Comparison of ENCODE assay signal across 40 cellular contexts in the genomic region with DNA sequence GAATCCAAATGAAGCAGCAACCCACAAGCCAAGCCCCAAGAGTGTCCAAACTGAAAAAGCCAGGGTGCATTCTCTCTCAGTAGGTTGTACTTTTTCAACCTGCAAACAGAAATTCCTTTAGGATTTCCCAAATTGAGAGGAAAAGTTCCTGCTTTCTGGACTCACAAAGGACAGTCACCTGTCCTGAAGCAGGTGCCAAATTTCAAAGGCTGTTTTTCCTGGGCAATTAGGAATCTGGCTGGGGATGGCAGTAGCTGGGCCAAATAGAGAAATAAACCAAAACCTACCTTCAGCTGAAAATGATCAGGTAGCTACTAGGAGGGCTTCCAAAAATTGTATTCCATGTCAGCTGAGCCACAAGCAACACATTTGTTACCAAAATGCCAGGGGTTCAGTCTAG.
"Had no signal": no experiment of that assay in that cellular context is flagged by ENCODE, and none has a peak within 500 bp of the region (broad histone marks: within the 10 kb centered on the region; RNA-seq: fewer than 3 reads in every experiment).

No MANE protein-coding gene starts in this region.

- DNase-seq: activated effector memory CD4-positive, alpha-beta T cell treated with anti-CD3 and anti-CD28 coated beads, Interleukin-2, amount 50 U/mL, for 16 hours; activated effector memory CD4-positive, alpha-beta T cell treated with Interleukin-2 at 50 U/mL for 16 hours; activated gamma-delta T cell; activated gamma-delta T cell treated with Interleukin-2 at 50 U/mL for 16 hours; activated naive CD4-positive, alpha-beta T cell; activated naive CD4-positive, alpha-beta T cell treated with anti-CD3 and anti-CD28 coated beads, Interleukin-2, amount 10 ng/mL, durations not matched to agents 7 days and 5 days; activated naive CD4-positive, alpha-beta T cell treated with anti-CD3 and anti-CD28 coated beads, Interleukin-2, amount 50 U/mL, for 16 hours; activated naive CD4-positive, alpha-beta T cell treated with Interleukin-2 at 50 U/mL for 16 hours; activated naive CD8-positive, alpha-beta T cell treated with anti-CD3 and anti-CD28 coated beads for 36 hours; activated naive CD8-positive, alpha-beta T cell treated with anti-CD3 and anti-CD28 coated beads, Interleukin-2, amount 10 ng/mL, durations not matched to agents 7 days and 5 days; activated naive CD8-positive, alpha-beta T cell treated with anti-CD3 and anti-CD28 coated beads, Interleukin-2, amount 50 U/mL, for 24 hours; activated T-cell treated with anti-CD3 and anti-CD28 coated beads for 4 hours; activated T-cell treated with anti-CD3 and anti-CD28 coated beads, Interleukin-2, amount 50 U/mL, for 1 hour; activated T-cell treated with anti-CD3 and anti-CD28 coated beads, Interleukin-2, amount 50 U/mL, for 24 hours; activated T-cell treated with anti-CD3 and anti-CD28 coated beads, Interleukin-2, amount 50 U/mL, for 4 hours; activated T-cell treated with anti-CD3 and anti-CD28 coated beads, Interleukin-2, amount 50 U/mL, for 48 hours; activated T-cell treated with anti-CD3 and anti-CD28 coated beads, Interleukin-2, amount 50 U/mL, for 72 hours; adrenal gland; amniotic stem cell; amygdala; anterior cingulate cortex; aorta; body of pancreas; brain microvascular endothelial cell; caudate nucleus; central memory CD4-positive, alpha-beta T cell; cerebellar nuclear complex had no signal

- H3K4me3 Mint-ChIP-seq: activated naive CD4-positive, alpha-beta T cell treated with anti-CD3 and anti-CD28 coated beads, Interleukin-2, amount 10 ng/mL, durations not matched to agents 7 days and 5 days; activated naive CD4-positive, alpha-beta T cell treated with anti-CD3 and anti-CD28 coated beads, Interleukin-2, amount 50 U/mL, for 24 hours; activated naive CD8-positive, alpha-beta T cell; activated naive CD8-positive, alpha-beta T cell treated with anti-CD3 and anti-CD28 coated beads for 36 hours; activated naive CD8-positive, alpha-beta T cell treated with anti-CD3 and anti-CD28 coated beads, Interleukin-2, amount 10 ng/mL, durations not matched to agents 7 days and 5 days; activated naive CD8-positive, alpha-beta T cell treated with anti-CD3 and anti-CD28 coated beads, Interleukin-2, amount 50 U/mL, for 24 hours; activated T-cell treated with anti-CD3 and anti-CD28 coated beads, Interleukin-2, amount 50 U/mL, for 24 hours; activated T-cell treated with anti-CD3 and anti-CD28 coated beads, Interleukin-2, amount 50 U/mL, for 4 hours; activated T-cell treated with anti-CD3 and anti-CD28 coated beads, Interleukin-2, amount 50 U/mL, for 72 hours; activated T-helper 1 cell treated with anti-CD3 and anti-CD28 coated beads, Interleukin-12 subunit alpha, Interleukin-12 subunit beta, Interleukin-2, Interleukin-4 antibody, amounts not matched to agents 30 ng/mL and 10 ng/mL and 1 ng/mL, durations not matched to agents 14 hours and 24 hours and 36 hours; activated T-helper 17 cell treated with anti-CD3 and anti-CD28 coated beads, Interleukin-2, amount 50 U/mL, for 72 hours; brain; central memory CD8-positive, alpha-beta T cell had no signal

- H3K4me1 Mint-ChIP-seq: activated naive CD4-positive, alpha-beta T cell treated with anti-CD3 and anti-CD28 coated beads, Interleukin-2, amount 10 ng/mL, durations not matched to agents 7 days and 5 days; activated naive CD4-positive, alpha-beta T cell treated with anti-CD3 and anti-CD28 coated beads, Interleukin-2, amount 50 U/mL, for 24 hours; activated naive CD8-positive, alpha-beta T cell treated with anti-CD3 and anti-CD28 coated beads for 36 hours; activated naive CD8-positive, alpha-beta T cell treated with anti-CD3 and anti-CD28 coated beads, Interleukin-2, amount 50 U/mL, for 24 hours; activated T-helper 17 cell treated with anti-CD3 and anti-CD28 coated beads, Interleukin-2, amount 50 U/mL, for 72 hours; brain; central memory CD8-positive, alpha-beta T cell had no signal

- H3K36me3 Mint-ChIP-seq: activated naive CD4-positive, alpha-beta T cell treated with anti-CD3 and anti-CD28 coated beads, Interleukin-2, amount 10 ng/mL, durations not matched to agents 7 days and 5 days; brain had no signal

- H3K27ac Mint-ChIP-seq: activated naive CD4-positive, alpha-beta T cell treated with anti-CD3 and anti-CD28 coated beads, Interleukin-2, amount 10 ng/mL, durations not matched to agents 7 days and 5 days; activated naive CD4-positive, alpha-beta T cell treated with anti-CD3 and anti-CD28 coated beads, Interleukin-2, amount 50 U/mL, for 24 hours; activated naive CD4-positive, alpha-beta T cell treated with anti-CD3 and anti-CD28 coated beads, Interleukin-2, amount 50 U/mL, for 72 hours; activated naive CD8-positive, alpha-beta T cell; activated naive CD8-positive, alpha-beta T cell treated with anti-CD3 and anti-CD28 coated beads for 36 hours; activated naive CD8-positive, alpha-beta T cell treated with anti-CD3 and anti-CD28 coated beads, Interleukin-2, amount 10 ng/mL, durations not matched to agents 7 days and 5 days; activated naive CD8-positive, alpha-beta T cell treated with anti-CD3 and anti-CD28 coated beads, Interleukin-2, amount 50 U/mL, for 24 hours; activated T-cell treated with anti-CD3 and anti-CD28 coated beads, Interleukin-2, amount 50 U/mL, for 24 hours; activated T-cell treated with anti-CD3 and anti-CD28 coated beads, Interleukin-2, amount 50 U/mL, for 72 hours; activated T-helper 1 cell treated with anti-CD3 and anti-CD28 coated beads, Interleukin-12 subunit alpha, Interleukin-12 subunit beta, Interleukin-2, Interleukin-4 antibody, amounts not matched to agents 30 ng/mL and 10 ng/mL and 1 ng/mL, durations not matched to agents 14 hours and 24 hours and 36 hours; activated T-helper 17 cell treated with anti-CD3 and anti-CD28 coated beads, Interleukin-2, amount 50 U/mL, for 72 hours; activated T-helper 2 cell treated with anti-CD3 and anti-CD28 coated beads, Interferon-gamma antibody, Interleukin-2, Interleukin-4, amounts not matched to agents 10 μg/mL and 5 μg/mL and 100 μg/mL, durations not matched to agents 14 hours and 24 hours and 36 hours; brain had no signal

- H3K27ac ChIP-seq: adrenal gland, ascending aorta, body of pancreas, brain microvascular endothelial cell, breast epithelium, cardiac muscle cell had no signal

- ATAC-seq: activated naive CD4-positive, alpha-beta T cell treated with anti-CD3 and anti-CD28 coated beads, Interleukin-2, amount 50 U/mL, for 72 hours; activated naive CD8-positive, alpha-beta T cell treated with anti-CD3 and anti-CD28 coated beads, Interleukin-2, amount 50 U/mL, for 24 hours; activated T-cell treated with anti-CD3 and anti-CD28 coated beads, Interleukin-2, amount 50 U/mL, for 4 hours; activated T-cell treated with anti-CD3 and anti-CD28 coated beads, Interleukin-2, amount 50 U/mL, for 72 hours; activated T-helper 17 cell treated with anti-CD3 and anti-CD28 coated beads, Interleukin-2, amount 50 U/mL, for 72 hours; body of pancreas had no signal

- H3K36me3 ChIP-seq: adrenal gland, ascending aorta, brain microvascular endothelial cell, breast epithelium, cardiac muscle cell had no signal

- H3K27me3 ChIP-seq: adrenal gland, ascending aorta, body of pancreas, brain microvascular endothelial cell, breast epithelium, cardiac muscle cell had no signal

- H3K4me1 ChIP-seq: adrenal gland, ascending aorta, body of pancreas, breast epithelium had no signal

- FAIRE-seq: astrocyte, bronchial epithelial cell had no signal

- H3K4me3 ChIP-seq: adrenal gland, ascending aorta, body of pancreas, breast epithelium, cardiac muscle cell had no signal

- H3K27me3 Mint-ChIP-seq: activated naive CD4-positive, alpha-beta T cell treated with anti-CD3 and anti-CD28 coated beads, Interleukin-2, amount 10 ng/mL, durations not matched to agents 7 days and 5 days; activated naive CD4-positive, alpha-beta T cell treated with anti-CD3 and anti-CD28 coated beads, Interleukin-2, amount 50 U/mL, for 24 hours; activated naive CD8-positive, alpha-beta T cell; activated naive CD8-positive, alpha-beta T cell treated with anti-CD3 and anti-CD28 coated beads for 36 hours; activated naive CD8-positive, alpha-beta T cell treated with anti-CD3 and anti-CD28 coated beads, Interleukin-2, amount 10 ng/mL, durations not matched to agents 7 days and 5 days; activated naive CD8-positive, alpha-beta T cell treated with anti-CD3 and anti-CD28 coated beads, Interleukin-2, amount 50 U/mL, for 24 hours; activated T-cell treated with anti-CD3 and anti-CD28 coated beads, Interleukin-2, amount 50 U/mL, for 24 hours; activated T-helper 17 cell treated with anti-CD3 and anti-CD28 coated beads, Interleukin-2, amount 50 U/mL, for 72 hours; central memory CD8-positive, alpha-beta T cell had no signal
